In genomic region chr20:60123652-60124051, GRCh38 we compare ENCODE assay signal across 36 cellular contexts.
"Had no signal": no experiment of that assay in that cellular context is flagged by ENCODE, and none has a peak within 500 bp of the region (broad histone marks: within the 10 kb centered on the region; RNA-seq: fewer than 3 reads in every experiment).

No MANE protein-coding gene starts in this region.

- H3K9me3 ChIP-seq: Peyer's patch had no signal

- H3K36me3 Mint-ChIP-seq: activated CD8-positive, alpha-beta memory T cell treated with anti-CD3 and anti-CD28 coated beads, Interleukin-2, amount 10 ng/mL, durations not matched to agents 7 days and 5 days; activated naive CD8-positive, alpha-beta T cell treated with anti-CD3 and anti-CD28 coated beads for 36 hours had no signal

- H3K4me1 ChIP-seq: Peyer's patch had no signal

- H3K27me3 ChIP-seq: brain microvascular endothelial cell, Peyer's patch had no signal

- DNase-seq: activated CD4-positive, alpha-beta memory T cell treated with anti-CD3 and anti-CD28 coated beads, Interleukin-2, amount 10 ng/mL, durations not matched to agents 7 days and 5 days; activated CD4-positive, alpha-beta T cell treated with anti-CD3 and anti-CD28 coated beads for 1 hour; activated CD4-positive, alpha-beta T cell treated with anti-CD3 and anti-CD28 coated beads for 48 hours; activated CD4-positive, CD25-positive, alpha-beta regulatory T cell; activated CD8-positive, alpha-beta memory T cell treated with anti-CD3 and anti-CD28 coated beads for 24 hours; activated CD8-positive, alpha-beta memory T cell treated with anti-CD3 and anti-CD28 coated beads, Interleukin-2, amount 10 ng/mL, durations not matched to agents 7 days and 5 days; activated CD8-positive, alpha-beta memory T cell treated with anti-CD3 and anti-CD28 coated beads, Interleukin-2, amount 50 U/mL, for 48 hours; activated effector memory CD4-positive, alpha-beta T cell treated with anti-CD3 and anti-CD28 coated beads, Interleukin-2, amount 50 U/mL, for 16 hours; activated naive CD4-positive, alpha-beta T cell; activated naive CD4-positive, alpha-beta T cell treated with anti-CD3 and anti-CD28 coated beads, Interleukin-2, amount 50 U/mL, for 16 hours; activated naive CD8-positive, alpha-beta T cell treated with anti-CD3 and anti-CD28 coated beads for 36 hours; activated T-cell treated with anti-CD3 and anti-CD28 coated beads, Interleukin-2, amount 50 U/mL, for 72 hours; amniotic stem cell; aorta; brain microvascular endothelial cell; Kasumi-1; KBM-7; NCI-H1105; NCI-H1436; NCI-H1694; NCI-H1930; NCI-H2081 treated with DMSO at 0.1 percent for 48 hours; NCI-H226; NCI-H446 treated with DMSO at 0.1 percent for 48 hours; NCI-H524; NCI-H69; NCI-H82; Peyer's patch; Right ventricle myocardium superior; RPMI8226; SW 1271; T-helper 1 cell; T-helper 2 cell; T-helper 9 cell had no signal

- H3K4me1 Mint-ChIP-seq: activated CD4-positive, alpha-beta memory T cell treated with anti-CD3 and anti-CD28 coated beads, Interleukin-2, amount 10 ng/mL, durations not matched to agents 7 days and 5 days; activated CD8-positive, alpha-beta memory T cell treated with anti-CD3 and anti-CD28 coated beads, Interleukin-2, amount 10 ng/mL, durations not matched to agents 7 days and 5 days; activated naive CD8-positive, alpha-beta T cell treated with anti-CD3 and anti-CD28 coated beads for 36 hours; activated T-helper 17 cell treated with anti-CD3 and anti-CD28 coated beads, Interleukin-2, amount 50 U/mL, for 72 hours had no signal

- H3K36me3 ChIP-seq: brain microvascular endothelial cell, Peyer's patch had no signal

- H3K9me3 Mint-ChIP-seq: activated CD4-positive, alpha-beta memory T cell treated with anti-CD3 and anti-CD28 coated beads, Interleukin-2, amount 10 ng/mL, durations not matched to agents 7 days and 5 days; activated naive CD8-positive, alpha-beta T cell treated with anti-CD3 and anti-CD28 coated beads for 36 hours; activated T-cell treated with anti-CD3 and anti-CD28 coated beads, Interleukin-2, amount 50 U/mL, for 72 hours; activated T-helper 17 cell treated with anti-CD3 and anti-CD28 coated beads, Interleukin-2, amount 50 U/mL, for 72 hours had no signal

- H3K4me3 ChIP-seq: Peyer's patch had no signal

- H3K27ac ChIP-seq: brain microvascular endothelial cell, Peyer's patch, VCaP had no signal

- ATAC-seq: activated CD8-positive, alpha-beta memory T cell treated with anti-CD3 and anti-CD28 coated beads, Interleukin-2, amount 10 ng/mL, durations not matched to agents 7 days and 5 days; activated T-cell treated with anti-CD3 and anti-CD28 coated beads, Interleukin-2, amount 50 U/mL, for 72 hours; activated T-helper 17 cell treated with anti-CD3 and anti-CD28 coated beads, Interleukin-2, amount 50 U/mL, for 72 hours had no signal

- H3K4me3 Mint-ChIP-seq: activated CD4-positive, alpha-beta memory T cell treated with anti-CD3 and anti-CD28 coated beads, Interleukin-2, amount 10 ng/mL, durations not matched to agents 7 days and 5 days; activated CD8-positive, alpha-beta memory T cell treated with anti-CD3 and anti-CD28 coated beads, Interleukin-2, amount 10 ng/mL, durations not matched to agents 7 days and 5 days; activated naive CD8-positive, alpha-beta T cell treated with anti-CD3 and anti-CD28 coated beads for 36 hours; activated T-cell treated with anti-CD3 and anti-CD28 coated beads, Interleukin-2, amount 50 U/mL, for 72 hours; activated T-helper 17 cell treated with anti-CD3 and anti-CD28 coated beads, Interleukin-2, amount 50 U/mL, for 72 hours had no signal
